ENCODE assay signal across 11 cellular contexts in genomic region chr12:24127919-24128721, GRCh38.
DNase-seq lines count a peak whose midpoint lies in the region; ATAC-seq and TF ChIP-seq lines count a peak whose summit lies in the region.
"Had no signal": no experiment of that assay in that cellular context is flagged by ENCODE, and none has a peak within 500 bp of the region (broad histone marks: within the 10 kb centered on the region; RNA-seq: fewer than 3 reads in every experiment).

No MANE protein-coding gene starts in this region.

- 93% methylated on average over 9 of the region's 9 CpGs for WGBS in thyroid gland, 2 donors

- H3K4me3 ChIP-seq in thyroid gland (replicated peaks in 1 of 3), result no peak overlapping the region

- no peaks in the 10 kb centered on the region for H3K4me1 ChIP-seq in thyroid gland

- in situ Hi-C loops in GM13976 (cut with MboI; ENCODE audit: low sequenced_read_pairs, unreplicated experiment), result no loop called here

- no peak for TF ChIP-seq CTCF in GM13976 (IDR thresholded peaks at IDR 0.05; ENCODE audit: borderline replicate concordance, control extremely low read depth, extremely low read depth, insufficient read depth, missing control alignments)
- TF ChIP-seq CTCF in thyroid gland (IDR thresholded peaks at IDR 0.05), result no peak

- ATAC-seq in GM19438 (IDR thresholded peaks at IDR 0.05; ENCODE audit: low read depth, unreplicated experiment) (peak; percentile 96), HG02840 (IDR thresholded peaks at IDR 0.05; ENCODE audit: low FRiP score, unreplicated experiment) (peak; percentile 90), HG03521 (IDR thresholded peaks at IDR 0.05; ENCODE audit: unreplicated experiment) (peak; percentile 97)
- ATAC-seq: WTC11 had no signal

- no peaks in the 10 kb centered on the region for H3K9me3 ChIP-seq in thyroid gland

- no peaks in the 10 kb centered on the region for H3K27me3 ChIP-seq in thyroid gland

- DNase-seq in GM13976 (ENCODE audit: low spot score), result peak; percentile 19
- no peak for DNase-seq in NCI-H2196 (lab: John Stamatoyannopoulos, UW; ENCODE audit: unreplicated experiment)
- no peak for DNase-seq in thyroid gland
- DNase-seq in AML-193 (lab: John Stamatoyannopoulos, UW), result no peak
- DNase-seq in mucosa of gallbladder (ENCODE audit: low spot score), result no peak
- DNase-seq: NCI-H1694 treated with DMSO at 0.1 percent for 48 hours; stimulated activated CD4-positive, alpha-beta T cell treated with anti-CD3 and anti-CD28 coated beads, Interleukin-2, amount 100 ng/mL, for 48 hours had no signal

- intact Hi-C loops in thyroid gland (cut with DNase I), result loop anchor here (10.0 kb wide), 1 partner anchor 467 kb away; no protein-coding TSS in a partner anchor

- no peaks in the 10 kb centered on the region for H3K36me3 ChIP-seq in thyroid gland

- no peak for TF ChIP-seq POLR2A in thyroid gland (IDR thresholded peaks at IDR 0.05)

- no peak overlapping the region for H3K27ac ChIP-seq in thyroid gland
